In genomic region chr1:45521413-45522323, GRCh38 we compare ENCODE assay signal across 1 cellular context.
TF ChIP-seq lines count a peak whose summit lies in the region.

Gene PRDX1 (minus strand): TSS chr1:45521884. CDS start chr1:45519043, 2,841 bp downstream.

TF ChIP-seq in K562, 482 proteins besides CTCF, POLR2A, EP300 and RAD21 (continued from another document and continues in another):
- TF ChIP-seq ZNF280B (CRISPR knock-in tag; IDR thresholded peaks at IDR 0.05) = no peak
- peak; percentile 79; the same call in 1 of the 2 replicates for TF ChIP-seq BACH1 (tag; IDR thresholded peaks at IDR 0.05)
- no peak for TF ChIP-seq ZNF785 (CRISPR knock-in tag; IDR thresholded peaks at IDR 0.05)
- TF ChIP-seq ZMIZ1 (IDR thresholded peaks at IDR 0.05; ENCODE audit: low read depth in 2 of 2, low read length in 2 of 2) = peak in 1 of 2 experiments; percentile 96; a peak in 2 of 4 replicates
- peak; percentile 95 for TF ChIP-seq LCOR (CRISPR knock-in tag; IDR thresholded peaks at IDR 0.05)
- peak; percentile 96 for TF ChIP-seq CCNT2 (IDR thresholded peaks at IDR 0.05; ENCODE audit: borderline replicate concordance, extremely low read depth, insufficient read length, low read depth, low read length)
- TF ChIP-seq ZNF609 (CRISPR knock-in tag; IDR thresholded peaks at IDR 0.05; ENCODE audit: borderline replicate concordance) = peak; percentile 94; the same call in 1 of the 2 replicates
- TF ChIP-seq ZNF23 (CRISPR knock-in tag; IDR thresholded peaks at IDR 0.05) = no peak
- peak; percentile 100 for TF ChIP-seq PHF8 (IDR thresholded peaks at IDR 0.05; ENCODE audit: borderline replicate concordance, low read length)
- peak; percentile 88; the same call in 1 of the 2 replicates for TF ChIP-seq FOXK1 (CRISPR knock-in tag; IDR thresholded peaks at IDR 0.05; ENCODE audit: borderline replicate concordance)
- TF ChIP-seq TFAM (CRISPR knock-in tag; conservative IDR thresholded peaks at IDR 0.05) = no peak
- peak; percentile 22; the same call in 1 of the 2 replicates for TF ChIP-seq MIER1 (IDR thresholded peaks at IDR 0.05; ENCODE audit: low read depth)
- TF ChIP-seq SFPQ (IDR thresholded peaks at IDR 0.05; ENCODE audit: low read depth, low read length) = no peak
- TF ChIP-seq ZNF696 (CRISPR knock-in tag; conservative IDR thresholded peaks at IDR 0.05) = no peak
- peak in 1 of 2 experiments; percentile 45; a peak in 1 of 4 replicates for TF ChIP-seq BCLAF1 (IDR thresholded peaks at IDR 0.05; ENCODE audit: borderline replicate concordance in 1 of 2, control insufficient read depth in 1 of 2, low read depth in 2 of 2, low read length in 1 of 2)
- TF ChIP-seq SMAD2 (IDR thresholded peaks at IDR 0.05; ENCODE audit: low read depth, low read length) = no peak
- peak; percentile 93 for TF ChIP-seq CTBP1 (IDR thresholded peaks at IDR 0.05; ENCODE audit: borderline replicate concordance)
- 0 out of 2 replicates have a peak, but pooled peaks have one; percentile 6 for TF ChIP-seq ZNF384 (IDR thresholded peaks at IDR 0.05; ENCODE audit: low read depth, low read length)
- peak; percentile 98 for TF ChIP-seq RBM22 (IDR thresholded peaks at IDR 0.05; ENCODE audit: low read depth, low read length, poor library complexity, severe bottlenecking)
- TF ChIP-seq ZNF584 (CRISPR knock-in tag; IDR thresholded peaks at IDR 0.05; ENCODE audit: low read depth) = no peak
- TF ChIP-seq TGIF2 (CRISPR knock-in tag; IDR thresholded peaks at IDR 0.05) = no peak
- TF ChIP-seq ILF3 (IDR thresholded peaks at IDR 0.05; ENCODE audit: borderline replicate concordance) = peak; percentile 92; the same call in 1 of the 2 replicates
- TF ChIP-seq KDM2B (CRISPR knock-in tag; IDR thresholded peaks at IDR 0.05) = peak; percentile 78
- TF ChIP-seq E2F1 (CRISPR knock-in tag; IDR thresholded peaks at IDR 0.05) = peak; percentile 92
- TF ChIP-seq PHB2 (IDR thresholded peaks at IDR 0.05; ENCODE audit: low read depth) = no peak
- TF ChIP-seq DIDO1 (tag; IDR thresholded peaks at IDR 0.05; ENCODE audit: low read depth) = 0 out of 2 replicates have a peak, but pooled peaks have one; percentile 35
- peak in 1 of 2 experiments; percentile 73; a peak in 1 of 3 replicates for TF ChIP-seq CBX3 (IDR thresholded peaks at IDR 0.05; ENCODE audit: borderline replicate concordance in 1 of 2, low read length in 2 of 2)
- TF ChIP-seq MLX (CRISPR knock-in tag; conservative IDR thresholded peaks at IDR 0.05) = 0 out of 4 replicates have a peak, but pooled peaks of 1 of the 2 experiments have one; percentile 22
- TF ChIP-seq ZNF311 (CRISPR knock-in tag; IDR thresholded peaks at IDR 0.05) = no peak
- TF ChIP-seq CBFA2T2 (conservative IDR thresholded peaks at IDR 0.05) = no peak
- peak; percentile 47; the same call in 1 of the 2 replicates for TF ChIP-seq KLF16 (IDR thresholded peaks at IDR 0.05)
- peak; percentile 90 for TF ChIP-seq ZNF224 (CRISPR knock-in tag; IDR thresholded peaks at IDR 0.05)
- TF ChIP-seq ELF2 (CRISPR knock-in tag; IDR thresholded peaks at IDR 0.05) = peak; percentile 68; the same call in 1 of the 2 replicates
- 0 out of 2 replicates have a peak, but pooled peaks have one; percentile 77 for TF ChIP-seq RERE (CRISPR knock-in tag; IDR thresholded peaks at IDR 0.05; ENCODE audit: borderline replicate concordance)
- peak; percentile 100 for TF ChIP-seq SUPT5H (IDR thresholded peaks at IDR 0.05)
